8 cellular contexts compared by ENCODE assay signal in genomic region chr11:44775366-44776356, GRCh38. TPM values are rescaled to one million over a fixed set of nuclear protein-coding genes. Genes with fewer than 3 reads are reported as not detected.
DNase-seq lines count a peak whose midpoint lies in the region; ATAC-seq, FAIRE-seq and TF ChIP-seq lines count a peak whose summit lies in the region.

No MANE protein-coding gene starts in this region.

- no peaks in the 10 kb centered on the region for H3K36me3 Mint-ChIP-seq in HFFc6 (ENCODE audit: low read depth)
- H3K36me3 Mint-ChIP-seq in activated T-helper 2 cell treated with anti-CD3 and anti-CD28 coated beads, Interferon-gamma antibody, Interleukin-2, Interleukin-4, amounts not matched to agents 10 μg/mL and 5 μg/mL and 100 μg/mL, durations not matched to agents 14 hours and 24 hours and 36 hours (ENCODE audit: low read depth) = no peaks in the 10 kb centered on the region

- H3K27ac Mint-ChIP-seq in HFFc6 = no peak overlapping the region
- H3K27ac Mint-ChIP-seq in activated T-helper 2 cell treated with anti-CD3 and anti-CD28 coated beads, Interferon-gamma antibody, Interleukin-2, Interleukin-4, amounts not matched to agents 10 μg/mL and 5 μg/mL and 100 μg/mL, durations not matched to agents 14 hours and 24 hours and 36 hours = no peak overlapping the region

- H3K36me3 ChIP-seq in Peyer's patch (no peaks in the 10 kb centered on the region), small intestine (ENCODE audit: control insufficient read depth in 2 of 2, insufficient read depth in 2 of 2, low read length in 2 of 2) (no peaks in the 10 kb centered on the region)

- intact Hi-C loops in Right ventricle myocardium superior (cut with DNase I) = loop anchor here (5.0 kb wide), 1 partner anchor 48 kb away; the partner anchor contains the start of gene TSPAN18
- intact Hi-C loops in activated T-helper 2 cell treated with anti-CD3 and anti-CD28 coated beads, Interferon-gamma antibody, Interleukin-2, Interleukin-4, amounts not matched to agents 10 μg/mL and 5 μg/mL and 100 μg/mL, durations not matched to agents 14 hours and 24 hours and 36 hours (cut with micrococcal nuclease) = no loop called here

- ATAC-seq in Right ventricle myocardium superior (ENCODE audit: poor library complexity) = peak; percentile 42
- ATAC-seq in HG02588 (IDR thresholded peaks at IDR 0.05; ENCODE audit: unreplicated experiment) = no peak

- H3K9me3 ChIP-seq in Peyer's patch = no peaks in the 10 kb centered on the region
- no peaks in the 10 kb centered on the region for H3K9me3 ChIP-seq in small intestine (ENCODE audit: control insufficient read depth, low read depth)

- peak overlapping the region in 1 of 4 donors; percentile 72 for H3K27ac ChIP-seq in Peyer's patch
- H3K27ac ChIP-seq in small intestine (ENCODE audit: low read depth in 1 of 2, low read length in 1 of 2) = no peak overlapping the region

- no peaks in the 10 kb centered on the region for H3K4me1 Mint-ChIP-seq in HFFc6 (ENCODE audit: low read depth)
- no peaks in the 10 kb centered on the region for H3K4me1 Mint-ChIP-seq in activated T-helper 2 cell treated with anti-CD3 and anti-CD28 coated beads, Interferon-gamma antibody, Interleukin-2, Interleukin-4, amounts not matched to agents 10 μg/mL and 5 μg/mL and 100 μg/mL, durations not matched to agents 14 hours and 24 hours and 36 hours (ENCODE audit: low read depth)

- TF ChIP-seq CTCF in HFFc6 (IDR thresholded peaks at IDR 0.05) (peak; percentile 90), Peyer's patch (IDR thresholded peaks at IDR 0.05) (peak; percentile 47 to 76 (median 64))

- H3K27me3 ChIP-seq in Peyer's patch = no peaks in the 10 kb centered on the region
- no peaks in the 10 kb centered on the region for H3K27me3 ChIP-seq in small intestine (ENCODE audit: control insufficient read depth in 2 of 2, insufficient read depth in 2 of 2, low read length in 2 of 2)

- 29 to 41% (median 34%) methylated on average over 17 of the region's 17 CpGs for WGBS in small intestine, 3 donors

- H3K4me1 ChIP-seq in Peyer's patch (peaks cover 0 to 6% (median 0%) of the 10 kb centered on the region in 4 donors), small intestine (ENCODE audit: control insufficient read depth in 2 of 2, insufficient read depth in 1 of 2, low read depth in 1 of 2, low read length in 1 of 2) (peaks cover 0 to 4% of the 10 kb centered on the region in 2 donors)

- no peak overlapping the region for H3K4me3 Mint-ChIP-seq in HFFc6
- H3K4me3 Mint-ChIP-seq in activated T-helper 2 cell treated with anti-CD3 and anti-CD28 coated beads, Interferon-gamma antibody, Interleukin-2, Interleukin-4, amounts not matched to agents 10 μg/mL and 5 μg/mL and 100 μg/mL, durations not matched to agents 14 hours and 24 hours and 36 hours (ENCODE audit: low read depth) = no peak overlapping the region

- H3K4me3 ChIP-seq in Peyer's patch = no peak overlapping the region
- no peak overlapping the region for H3K4me3 ChIP-seq in small intestine (ENCODE audit: low read depth in 1 of 2, low read length in 2 of 2)

- FAIRE-seq in small intestine (lab: Jason Lieb, UNC) = no peak

- peaks cover 32% of the 10 kb centered on the region for H3K27me3 Mint-ChIP-seq in HFFc6 (ENCODE audit: insufficient read depth)
- no peaks in the 10 kb centered on the region for H3K27me3 Mint-ChIP-seq in activated T-helper 2 cell treated with anti-CD3 and anti-CD28 coated beads, Interferon-gamma antibody, Interleukin-2, Interleukin-4, amounts not matched to agents 10 μg/mL and 5 μg/mL and 100 μg/mL, durations not matched to agents 14 hours and 24 hours and 36 hours (ENCODE audit: low read depth)

- peak; percentile 61 for DNase-seq in CMK (ENCODE audit: low read depth)
- peak; percentile 26 for DNase-seq in HFFc6
- DNase-seq in Peyer's patch = peak; percentile 49 to 85 (median 69)
- DNase-seq in activated T-helper 1 cell treated with anti-CD3 and anti-CD28 coated beads, Interleukin-2, amount 50 U/mL, for 16 hours (ENCODE audit: low read depth in 1 of 2, low spot score in 1 of 2) = peak; percentile 41
- peak; percentile 64 for DNase-seq in Right ventricle myocardium superior
- peak; percentile 79 for DNase-seq in small intestine
- DNase-seq in activated T-helper 2 cell treated with anti-CD3 and anti-CD28 coated beads, Interferon-gamma antibody, Interleukin-2, Interleukin-4, amounts not matched to agents 10 μg/mL and 5 μg/mL and 100 μg/mL, durations not matched to agents 14 hours and 24 hours and 36 hours (ENCODE audit: low spot score) = no peak

- no peak for TF ChIP-seq POLR2A in Peyer's patch (IDR thresholded peaks at IDR 0.05)

- H3K9me3 Mint-ChIP-seq in HFFc6 = no peaks in the 10 kb centered on the region
- H3K9me3 Mint-ChIP-seq in activated T-helper 2 cell treated with anti-CD3 and anti-CD28 coated beads, Interferon-gamma antibody, Interleukin-2, Interleukin-4, amounts not matched to agents 10 μg/mL and 5 μg/mL and 100 μg/mL, durations not matched to agents 14 hours and 24 hours and 36 hours = no peaks in the 10 kb centered on the region

RNA-seq across cellular contexts. Expression of gene TSPAN18, which starts 48.9 kb away (rescaled TPM):
- total RNA-seq in HFFc6 (2021; fragmentation: NEBNext Ultra II Directional; extraction: Animal tissue kit (Norgen Biotek cat#: 25700)) = under 1 TPM in 1 of 6 experiments, not detected in 5; 0.09 TPM
- total RNA-seq in Peyer's patch = 10 to 100 TPM in 1 of 4 donors, 1 to 10 TPM in 3; 1.1 to 19.8 (median 3.1) TPM
- 99.7 TPM for total RNA-seq in Right ventricle myocardium superior
- polyA plus RNA-seq in small intestine = 1 to 10 TPM in 2 of 3 donors, not detected in 1; 1.1 to 8.8 TPM
- total RNA-seq in activated T-helper 2 cell treated with anti-CD3 and anti-CD28 coated beads, Interferon-gamma antibody, Interleukin-2, Interleukin-4, amounts not matched to agents 10 μg/mL and 5 μg/mL and 100 μg/mL, durations not matched to agents 14 hours and 24 hours and 36 hours = 0.87 and 1.1 TPM in 2 replicates
